In genomic region chr17:16865077-16865613, GRCh38 we compare ENCODE assay signal across 8 cellular contexts.
DNase-seq lines count a peak whose midpoint lies in the region; ATAC-seq, FAIRE-seq and TF ChIP-seq lines count a peak whose summit lies in the region.
"Not testable (repeated sequence)": the region's sequence is repeated elsewhere in the genome, so short reads cannot be mapped to it uniquely, and the experiment has no call there.

No MANE protein-coding gene starts in this region.

- not testable (repeated sequence) for H3K27me3 ChIP-seq in HCT116 (ENCODE audit: insufficient read depth, low read length); Panc1 (ENCODE audit: control insufficient read depth, insufficient read depth, low read length); gastroesophageal sphincter; keratinocyte (ENCODE audit: control insufficient read depth, extremely low read depth, insufficient read depth, low read length); lower lobe of right lung (ENCODE audit: low read depth); aorta (ENCODE audit: control insufficient read depth in 1 of 2, insufficient read depth in 2 of 2, low read length in 1 of 2)

- H3K9me1 ChIP-seq in keratinocyte (ENCODE audit: control insufficient read depth, extremely low read depth, insufficient read depth, low read length): not testable (repeated sequence)

- H3K4me1 Mint-ChIP-seq in activated T-helper 17 cell treated with anti-CD3 and anti-CD28 coated beads, Interleukin-2, amount 50 U/mL, for 72 hours: not testable (repeated sequence)

- peaks cover 25 to 43% of the 10 kb centered on the region in 2 experiments for H3K4me1 ChIP-seq in HCT116 (ENCODE audit: control insufficient read depth in 1 of 2, insufficient read depth in 2 of 2, low read length in 2 of 2)
- H3K4me1 ChIP-seq in Panc1 (ENCODE audit: control insufficient read depth, insufficient read depth, low read length); gastroesophageal sphincter; lower lobe of right lung; aorta (ENCODE audit: control insufficient read depth in 1 of 2, insufficient read depth in 2 of 2, low read length in 2 of 2): not testable (repeated sequence)
- H3K4me1 ChIP-seq in keratinocyte (ENCODE audit: control insufficient read depth, extremely low read depth, insufficient read depth, low read length): peaks cover 14% of the 10 kb centered on the region

- H3K4me2 ChIP-seq in HCT116 (ENCODE audit: low read length): peak overlapping the region; percentile 54
- not testable (repeated sequence) for H3K4me2 ChIP-seq in keratinocyte (ENCODE audit: control insufficient read depth, extremely low read depth, insufficient read depth, low read depth, low read length)

- not testable (repeated sequence) for H3K27ac Mint-ChIP-seq in activated T-helper 17 cell treated with anti-CD3 and anti-CD28 coated beads, Interleukin-2, amount 50 U/mL, for 72 hours

- H3K27ac ChIP-seq in HCT116 (ENCODE audit: low read depth, low read length): peak overlapping the region; percentile 77
- H3K27ac ChIP-seq in Panc1 (ENCODE audit: low read length); gastroesophageal sphincter; keratinocyte (ENCODE audit: control insufficient read depth, insufficient read depth, low read length); lower lobe of right lung; aorta (ENCODE audit: low read depth in 1 of 2, low read length in 2 of 2): not testable (repeated sequence)

- not testable (repeated sequence) for BruUV-seq in HCT116 (replicated peaks; lab: Mats Ljungman, UMichigan); Panc1 (replicated peaks; lab: Mats Ljungman, UMichigan)

- WGBS in gastroesophageal sphincter (ENCODE audit: low coverage in 1 of 2), 2 donors: no CpG with 5 or more reads among the region's 13 CpGs
- WGBS in aorta, 2 donors: 64 to 75% methylated on average over 4 to 6 of the region's 13 CpGs

- CTCF ChIA-PET in HCT116 (lab: Charles Lee); Panc1 (lab: Charles Lee): not testable (repeated sequence)

- not testable (repeated sequence) for H2AFZ ChIP-seq in HCT116 (ENCODE audit: low read depth, low read length, poor library complexity, severe bottlenecking); keratinocyte (ENCODE audit: control insufficient read depth, low read length)

- H3K9me2 ChIP-seq in HCT116 (ENCODE audit: insufficient read depth): not testable (repeated sequence)

- H4K20me1 ChIP-seq in HCT116 (ENCODE audit: insufficient read depth); keratinocyte (ENCODE audit: control insufficient read depth, extremely low read depth, insufficient read depth, low read length): not testable (repeated sequence)

- ATAC-seq in HCT116: peak; percentile 80
- ATAC-seq in Panc1: peak; percentile 89
- peak; percentile 79 for ATAC-seq in activated T-helper 17 cell treated with anti-CD3 and anti-CD28 coated beads, Interleukin-2, amount 50 U/mL, for 72 hours (replicated peaks)
- peak; percentile 52 for ATAC-seq in gastroesophageal sphincter
- peak; percentile 93 for ATAC-seq in lower lobe of right lung
- peak; percentile 81 for ATAC-seq in sciatic nerve
- peak; percentile 79 for ATAC-seq in aorta (ENCODE audit: low FRiP score)

- dilution Hi-C loops in keratinocyte (cut with MboI; ENCODE audit: extremely low pct_ligation_motif_present, low sequenced_read_pairs): not testable (repeated sequence)

- not testable (repeated sequence) for H3K9me3 ChIP-seq in HCT116 (ENCODE audit: control insufficient read depth in 1 of 2, insufficient read depth in 1 of 2, low read depth in 1 of 2, low read length in 2 of 2); Panc1 (ENCODE audit: control insufficient read depth, insufficient read depth, low read depth, low read length); gastroesophageal sphincter; keratinocyte (ENCODE audit: control insufficient read depth, low read depth, low read length); lower lobe of right lung; aorta (ENCODE audit: control insufficient read depth, low read length)

- not testable (repeated sequence) for TF ChIP-seq EP300 in gastroesophageal sphincter (IDR thresholded peaks at IDR 0.05)

- H3K79me2 ChIP-seq in HCT116 (ENCODE audit: insufficient read depth, low read length); keratinocyte (ENCODE audit: control insufficient read depth, insufficient read depth, low read length): not testable (repeated sequence)

- not testable (repeated sequence) for DNase-seq in HCT116 (ENCODE audit: low read depth, low spot score); Panc1 (ENCODE audit: low read depth, low spot score); keratinocyte (ENCODE audit: low read depth, low spot score); sciatic nerve (ENCODE audit: low spot score)
- DNase-seq in lower lobe of right lung (peak; percentile 80), aorta (peak in 1 of 2 donors; percentile 71)

- not testable (repeated sequence) for H3K27me3 Mint-ChIP-seq in activated T-helper 17 cell treated with anti-CD3 and anti-CD28 coated beads, Interleukin-2, amount 50 U/mL, for 72 hours

- intact Hi-C loops in HCT116 (cut with micrococcal nuclease); Panc1 (cut with micrococcal nuclease; ENCODE audit: unreplicated experiment); lower lobe of right lung (cut with DNase I); sciatic nerve (cut with DNase I); aorta (cut with DNase I): not testable (repeated sequence)

- RAD21 ChIA-PET in HCT116 (lab: Charles Lee; ENCODE audit: low non-redundant PET in 1 of 2, low total read pairs in 2 of 2, uncharacterized antibody in 2 of 2, unreplicated experiment in 2 of 2): not testable (repeated sequence)

- TF ChIP-seq POLR2A in HCT116 (IDR thresholded peaks at IDR 0.05; ENCODE audit: borderline replicate concordance, extremely low read depth, insufficient read depth, insufficient read length); gastroesophageal sphincter (IDR thresholded peaks at IDR 0.05): not testable (repeated sequence)

- not testable (repeated sequence) for TF ChIP-seq RAD21 in HCT116 (IDR thresholded peaks at IDR 0.05; ENCODE audit: low read depth)

- H3K4me3 ChIP-seq in HCT116 (replicated peaks in 1 of 2; ENCODE audit: low read depth in 1 of 2, low read length in 2 of 2); Panc1 (ENCODE audit: low read depth in 2 of 2, low read length in 2 of 2); gastroesophageal sphincter; keratinocyte (ENCODE audit: control insufficient read depth in 2 of 3, extremely low read depth in 1 of 3, insufficient read depth in 2 of 3, low read depth in 1 of 3, low read length in 3 of 3); lower lobe of right lung; aorta (ENCODE audit: low read length in 2 of 2): not testable (repeated sequence)

- in situ Hi-C loops in Panc1 (cut with HindIII; ENCODE audit: low pct_unique_long_range_greater_than_20kb, low sequenced_read_pairs): not testable (repeated sequence)

- POLR2A ChIA-PET in HCT116 (lab: Charles Lee); Panc1 (lab: Charles Lee): not testable (repeated sequence)

- FAIRE-seq in keratinocyte (lab: Jason Lieb, UNC): peak; percentile 96

- H3K36me3 ChIP-seq in HCT116 (ENCODE audit: control insufficient read depth in 1 of 2, insufficient read depth in 2 of 2, low read length in 2 of 2); Panc1 (ENCODE audit: control insufficient read depth, insufficient read depth, low read length); gastroesophageal sphincter; keratinocyte (ENCODE audit: control insufficient read depth in 2 of 2, extremely low read depth in 1 of 2, insufficient read depth in 2 of 2, low read length in 2 of 2); lower lobe of right lung; aorta (ENCODE audit: control insufficient read depth in 1 of 2, insufficient read depth in 2 of 2, low read length in 1 of 2): not testable (repeated sequence)

- not testable (repeated sequence) for TF ChIP-seq CTCF in HCT116 (IDR thresholded peaks at IDR 0.05 in 2 of 3, conservative IDR thresholded peaks at IDR 0.05 in 1 of 3; ENCODE audit: borderline replicate concordance in 1 of 3, insufficient read depth in 1 of 3, low read depth in 2 of 3, low read length in 2 of 3); Panc1 (IDR thresholded peaks at IDR 0.05); gastroesophageal sphincter (IDR thresholded peaks at IDR 0.05); keratinocyte (optimal IDR thresholded peaks at IDR 0.05 in 1 of 3, IDR thresholded peaks at IDR 0.05 in 1 of 3, conservative IDR thresholded peaks at IDR 0.05 in 1 of 3; ENCODE audit: extremely low read depth in 1 of 3, insufficient read depth in 2 of 3, low read length in 3 of 3); lower lobe of right lung (IDR thresholded peaks at IDR 0.05)

- H3K9ac ChIP-seq in HCT116 (ENCODE audit: low read length): peak overlapping the region; percentile 44
- not testable (repeated sequence) for H3K9ac ChIP-seq in keratinocyte (ENCODE audit: control insufficient read depth, extremely low read depth, insufficient read depth, low read length)

- not testable (repeated sequence) for H3K9me3 Mint-ChIP-seq in activated T-helper 17 cell treated with anti-CD3 and anti-CD28 coated beads, Interleukin-2, amount 50 U/mL, for 72 hours

- not testable (repeated sequence) for H3K4me3 Mint-ChIP-seq in activated T-helper 17 cell treated with anti-CD3 and anti-CD28 coated beads, Interleukin-2, amount 50 U/mL, for 72 hours

- not testable (repeated sequence) for H3K36me3 Mint-ChIP-seq in activated T-helper 17 cell treated with anti-CD3 and anti-CD28 coated beads, Interleukin-2, amount 50 U/mL, for 72 hours (ENCODE audit: low read depth)
